4 cellular contexts compared by ENCODE assay signal in the genomic region with DNA sequence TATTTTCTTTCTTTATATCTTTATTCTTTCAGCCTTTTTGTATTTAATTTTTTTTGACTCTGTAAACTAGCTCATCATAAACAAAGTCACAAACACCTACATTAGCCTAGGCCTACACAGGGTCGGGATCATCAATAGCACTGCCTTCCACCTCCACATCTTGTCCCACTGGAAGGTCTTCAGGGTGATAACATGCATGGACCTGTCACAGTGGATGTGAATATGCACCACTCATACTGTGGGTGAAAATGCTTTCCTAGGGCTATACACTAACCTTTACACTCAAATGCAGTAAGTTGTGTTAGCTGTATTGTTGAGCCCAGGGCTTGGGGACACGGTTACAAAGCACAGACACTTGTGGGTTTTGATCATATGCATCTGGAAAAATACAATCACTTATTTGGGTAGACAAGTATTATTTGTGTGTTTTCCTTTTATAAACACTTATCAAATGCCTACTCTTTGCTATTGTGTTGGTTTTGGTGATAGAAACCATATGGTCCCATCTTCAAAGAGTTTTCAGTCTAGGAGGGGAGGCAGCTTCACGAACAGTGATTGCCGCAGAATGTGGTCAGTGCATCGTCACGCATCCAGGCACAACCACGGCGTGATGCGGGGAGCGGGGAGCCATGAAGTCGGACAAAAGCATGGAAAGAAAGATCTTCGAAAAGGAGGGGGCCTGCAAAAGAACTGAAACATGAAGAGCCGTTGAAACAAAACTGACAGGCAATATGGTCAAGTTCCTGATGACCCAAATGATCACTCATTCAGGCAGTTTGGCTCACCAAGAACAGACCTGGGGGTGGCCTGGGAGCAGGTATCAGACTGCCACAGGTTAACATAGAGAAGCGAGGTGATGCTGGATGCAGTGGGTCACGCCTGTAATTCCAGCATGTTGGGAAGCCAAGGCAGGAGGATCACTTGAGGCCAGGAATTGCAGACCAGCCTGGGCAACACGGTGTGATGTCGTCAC.
A peak's percentile ranks its signal among the peaks of the same experiment; 100 is the strongest.
DNase-seq lines count a peak whose midpoint lies in the region; TF ChIP-seq lines count a peak whose summit lies in the region.
"Not testable (repeated sequence)": the region's sequence is repeated elsewhere in the genome, so short reads cannot be mapped to it uniquely, and the experiment has no call there.

No MANE protein-coding gene starts in this region.

- H3K23ac ChIP-seq in mesendoderm (ENCODE audit: low read length): not testable (repeated sequence)

- H2BK5ac ChIP-seq in mesendoderm (ENCODE audit: low read length): not testable (repeated sequence)

- not testable (repeated sequence) for H3K56ac ChIP-seq in mesendoderm (ENCODE audit: low read length)

- H2BK15ac ChIP-seq in mesendoderm (replicated peaks; ENCODE audit: low read depth): not testable (repeated sequence)

- not testable (repeated sequence) for H3K79me2 ChIP-seq in mesendoderm (ENCODE audit: control insufficient read depth, insufficient read depth, low read length)

- not testable (repeated sequence) for H3K27me3 ChIP-seq in iPS-20b (ENCODE audit: insufficient read depth, low read length); mesendoderm (ENCODE audit: insufficient read depth, low read length, poor library complexity)

- not testable (repeated sequence) for H3K4ac ChIP-seq in mesendoderm (ENCODE audit: low read depth, low read length)

- H3K18ac ChIP-seq in mesendoderm (ENCODE audit: low read length): not testable (repeated sequence)

- not testable (repeated sequence) for H3K27ac Mint-ChIP-seq in osteocyte (ENCODE audit: unreplicated experiment)

- not testable (repeated sequence) for H4K5ac ChIP-seq in mesendoderm (ENCODE audit: low read length)

- not testable (repeated sequence) for H2BK120ac ChIP-seq in mesendoderm (ENCODE audit: low read depth, low read length)

- H3K27me3 Mint-ChIP-seq in osteocyte (ENCODE audit: unreplicated experiment): not testable (repeated sequence)

- H3K4me3 Mint-ChIP-seq in osteocyte (ENCODE audit: unreplicated experiment): not testable (repeated sequence)

- WGBS in mesendoderm (ENCODE audit: extremely low coverage, insufficient coverage, low lambda C conversion rate): no CpG with 5 or more reads among the region's 17 CpGs

- peaks cover 14% of the 10 kb centered on the region for H3K9me3 Mint-ChIP-seq in osteocyte (ENCODE audit: unreplicated experiment)

- not testable (repeated sequence) for H3K4me1 Mint-ChIP-seq in osteocyte (ENCODE audit: unreplicated experiment)

- H3K9ac ChIP-seq in iPS-20b (ENCODE audit: low read depth, low read length); mesendoderm (ENCODE audit: low read length): not testable (repeated sequence)

- H2AK5ac ChIP-seq in mesendoderm (ENCODE audit: low read length): not testable (repeated sequence)

- not testable (repeated sequence) for H3K27ac ChIP-seq in iPS-20b (ENCODE audit: low read length); mesendoderm (ENCODE audit: low read depth, low read length)

- H4K8ac ChIP-seq in mesendoderm (ENCODE audit: low read depth, low read length): not testable (repeated sequence)

- H3K4me3 ChIP-seq in iPS-20b (ENCODE audit: low read length) (peak overlapping the region; percentile 10; the same call in 1 of the 2 replicates), mesendoderm (ENCODE audit: low read length) (peak overlapping the region; percentile 9)

- intact Hi-C loops in cardiac septum (cut with DNase I): not testable (repeated sequence)

- not testable (repeated sequence) for H3K4me1 ChIP-seq in iPS-20b (ENCODE audit: insufficient read depth, low read length); mesendoderm (ENCODE audit: control insufficient read depth, low read depth, low read length)

- H3K4me2 ChIP-seq in mesendoderm (ENCODE audit: low read length): not testable (repeated sequence)

- DNase-seq in cardiac septum (ENCODE audit: low spot score) (peak; percentile 71), osteocyte (ENCODE audit: extremely low spot score, unreplicated experiment) (peak; percentile 85)
- DNase-seq in mesendoderm: not testable (repeated sequence)

- H3K9me3 ChIP-seq in iPS-20b (ENCODE audit: insufficient read depth, low read depth, low read length): peaks cover 99% of the 10 kb centered on the region

- not testable (repeated sequence) for H3K36me3 Mint-ChIP-seq in osteocyte (ENCODE audit: unreplicated experiment)

- H3K79me1 ChIP-seq in mesendoderm (ENCODE audit: low read length): not testable (repeated sequence)

- TF ChIP-seq CTCF in osteocyte (IDR thresholded peaks at IDR 0.05): not testable (repeated sequence)

- not testable (repeated sequence) for H3K36me3 ChIP-seq in iPS-20b (ENCODE audit: insufficient read depth, low read depth, low read length); mesendoderm (ENCODE audit: control insufficient read depth, insufficient read depth, low read length)
